In genomic region chr3:119809249-119810017, GRCh38 we compare ENCODE assay signal across 8 cellular contexts. TPM values are rescaled to one million over a fixed set of nuclear protein-coding genes. Genes with fewer than 3 reads are reported as not detected.
DNase-seq lines count a peak whose midpoint lies in the region; ATAC-seq and TF ChIP-seq lines count a peak whose summit lies in the region.

No MANE protein-coding gene starts in this region.

- H2BK120ac ChIP-seq in neuronal stem cell (ENCODE audit: low read depth, low read length): no peak overlapping the region

- no peak for TF ChIP-seq CTCF in body of pancreas (IDR thresholded peaks at IDR 0.05)

- no peak overlapping the region for H3K9ac ChIP-seq in neuronal stem cell (ENCODE audit: low read depth, low read length, poor library complexity)

- H3K4me2 ChIP-seq in neuronal stem cell (ENCODE audit: insufficient read depth, low read length, poor library complexity, severe bottlenecking): no peak overlapping the region

- peak overlapping the region; percentile 71 for H3K4me3 Mint-ChIP-seq in activated naive CD4-positive, alpha-beta T cell treated with anti-CD3 and anti-CD28 coated beads, Interleukin-2, amount 10 ng/mL, durations not matched to agents 7 days and 5 days

- no peak overlapping the region for H2BK12ac ChIP-seq in neuronal stem cell (ENCODE audit: low read length)

- TF ChIP-seq POLR2A in body of pancreas (IDR thresholded peaks at IDR 0.05): no peak

- no peaks in the 10 kb centered on the region for H3K36me3 Mint-ChIP-seq in activated naive CD4-positive, alpha-beta T cell treated with anti-CD3 and anti-CD28 coated beads, Interleukin-2, amount 10 ng/mL, durations not matched to agents 7 days and 5 days

- H4K91ac ChIP-seq in neuronal stem cell (ENCODE audit: low read depth, low read length, poor library complexity): no peak overlapping the region

- peak overlapping the region; percentile 74 for H3K18ac ChIP-seq in neuronal stem cell (ENCODE audit: low read length)

- no peak overlapping the region for H2BK5ac ChIP-seq in neuronal stem cell (ENCODE audit: low read length)

- H3K79me1 ChIP-seq in neuronal stem cell (ENCODE audit: low read depth, low read length): no peaks in the 10 kb centered on the region

- H2BK15ac ChIP-seq in neuronal stem cell (ENCODE audit: low read length): no peak overlapping the region

- CTCF ChIA-PET in activated naive CD4-positive, alpha-beta T cell treated with anti-CD3 and anti-CD28 coated beads, Interleukin-2, amount 10 ng/mL, durations not matched to agents 7 days and 5 days (lab: Charles Lee): interaction anchor here (0.5 kb wide), 1 partner anchor 273 kb away, joined by 3 read pairs; no protein-coding TSS in a partner anchor

- H3K27ac ChIP-seq in body of pancreas (no peak overlapping the region), neuronal stem cell (replicated peaks; ENCODE audit: low read length) (no peak overlapping the region)

- H4K8ac ChIP-seq in neuronal stem cell (ENCODE audit: low read depth, low read length): no peak overlapping the region

- no peak overlapping the region for H3K4ac ChIP-seq in neuronal stem cell (ENCODE audit: low read length)

- 39 to 42% methylated on average over 15 to 31 of the region's 31 CpGs for WGBS in body of pancreas, 2 donors
- no CpG with 5 or more reads among the region's 31 CpGs for WGBS in neuronal stem cell (ENCODE audit: extremely low coverage in 2 of 2, insufficient read length in 2 of 2, insufficient replicate concordance in 1 of 2), 2 donors

- peak overlapping the region; percentile 87 for H3K23ac ChIP-seq in neuronal stem cell (ENCODE audit: low read depth, low read length, poor library complexity)

- H3K4me3 ChIP-seq in body of pancreas: peak overlapping the region; percentile 25 to 38
- H3K4me3 ChIP-seq in neuronal stem cell (ENCODE audit: low read length in 2 of 2): no peak overlapping the region

- H3K27me3 Mint-ChIP-seq in activated naive CD4-positive, alpha-beta T cell treated with anti-CD3 and anti-CD28 coated beads, Interleukin-2, amount 10 ng/mL, durations not matched to agents 7 days and 5 days: peaks cover 13% of the 10 kb centered on the region

- H3K27me3 ChIP-seq in body of pancreas (no peaks in the 10 kb centered on the region), neuronal stem cell (ENCODE audit: control insufficient read depth in 3 of 3, insufficient read depth in 3 of 3, low read depth in 1 of 3, low read length in 3 of 3) (peaks cover 0 to 33% (median 0%) of the 10 kb centered on the region in 3 experiments)

- H3K4me1 Mint-ChIP-seq in activated naive CD4-positive, alpha-beta T cell treated with anti-CD3 and anti-CD28 coated beads, Interleukin-2, amount 10 ng/mL, durations not matched to agents 7 days and 5 days: peaks cover 10% of the 10 kb centered on the region

- no peak overlapping the region for H3K27ac Mint-ChIP-seq in activated naive CD4-positive, alpha-beta T cell treated with anti-CD3 and anti-CD28 coated beads, Interleukin-2, amount 10 ng/mL, durations not matched to agents 7 days and 5 days

- H3K9me3 ChIP-seq in body of pancreas: no peaks in the 10 kb centered on the region
- no peaks in the 10 kb centered on the region for H3K9me3 ChIP-seq in neuronal stem cell (replicated peaks in 1 of 2; ENCODE audit: control insufficient read depth in 2 of 2, insufficient read depth in 1 of 2, low read depth in 1 of 2, low read length in 2 of 2)

- DNase-seq in activated naive CD4-positive, alpha-beta T cell treated with anti-CD3 and anti-CD28 coated beads, Interleukin-2, amount 10 ng/mL, durations not matched to agents 7 days and 5 days: peak; percentile 27
- DNase-seq in activated naive CD4-positive, alpha-beta T cell treated with anti-CD3 and anti-CD28 coated beads, Interleukin-2, amount 50 U/mL, for 16 hours: no peak
- DNase-seq in body of pancreas (no peak), neuronal stem cell (ENCODE audit: low spot score) (no peak), LoVo (ENCODE audit: low spot score) (no peak), NCI-H2171 treated with DMSO at 0.1 percent for 48 hours (lab: John Stamatoyannopoulos, UW) (no peak), NCI-H146 treated with DMSO at 0.1 percent for 48 hours (lab: John Stamatoyannopoulos, UW; ENCODE audit: unreplicated experiment) (no peak)

- peaks cover 10% of the 10 kb centered on the region for H3K4me1 ChIP-seq in body of pancreas
- H3K4me1 ChIP-seq in neuronal stem cell (ENCODE audit: control insufficient read depth in 2 of 2, insufficient read depth in 1 of 2, low read depth in 1 of 2, low read length in 2 of 2): no peaks in the 10 kb centered on the region

- peak; percentile 15 for ATAC-seq in HG03045 (IDR thresholded peaks at IDR 0.05; ENCODE audit: unreplicated experiment)
- ATAC-seq in body of pancreas: no peak

- no peak overlapping the region for H3K14ac ChIP-seq in neuronal stem cell (ENCODE audit: low read length)

- H2AFZ ChIP-seq in neuronal stem cell (ENCODE audit: low read length): no peak overlapping the region

- intact Hi-C loops in body of pancreas (cut with DNase I): no loop called here

- no peaks in the 10 kb centered on the region for H3K9me3 Mint-ChIP-seq in activated naive CD4-positive, alpha-beta T cell treated with anti-CD3 and anti-CD28 coated beads, Interleukin-2, amount 10 ng/mL, durations not matched to agents 7 days and 5 days

- H2AK5ac ChIP-seq in neuronal stem cell (ENCODE audit: low read depth, low read length): peak overlapping the region; percentile 56

- H3K36me3 ChIP-seq in body of pancreas (replicated peaks in 1 of 2; ENCODE audit: insufficient read depth in 1 of 2, low read depth in 2 of 2) (no peaks in the 10 kb centered on the region), neuronal stem cell (replicated peaks in 1 of 2; ENCODE audit: control insufficient read depth in 2 of 2, insufficient read depth in 2 of 2, low read length in 2 of 2) (no peaks in the 10 kb centered on the region)

RNA-seq across cellular contexts. Expression of gene NR1I2, which starts 27.5 kb away (rescaled TPM):
- total RNA-seq in body of pancreas: 1 to 10 TPM in 1 of 2 donors, not detected in 1; 5.4 TPM
- 0.17 TPM for polyA plus RNA-seq in neuronal stem cell (2013, experiment 1 of 2)
- polyA plus RNA-seq in neuronal stem cell (2013, experiment 2 of 2): 0.22 TPM

Comparison
In these comparisons a context has a peak if more than half of its experiments do, and no peak if none do; other contexts are left out.
1. H3K4me3 ChIP-seq: peak in body of pancreas (2 of 2); none in neuronal stem cell (0 of 2).